In the genomic region with DNA sequence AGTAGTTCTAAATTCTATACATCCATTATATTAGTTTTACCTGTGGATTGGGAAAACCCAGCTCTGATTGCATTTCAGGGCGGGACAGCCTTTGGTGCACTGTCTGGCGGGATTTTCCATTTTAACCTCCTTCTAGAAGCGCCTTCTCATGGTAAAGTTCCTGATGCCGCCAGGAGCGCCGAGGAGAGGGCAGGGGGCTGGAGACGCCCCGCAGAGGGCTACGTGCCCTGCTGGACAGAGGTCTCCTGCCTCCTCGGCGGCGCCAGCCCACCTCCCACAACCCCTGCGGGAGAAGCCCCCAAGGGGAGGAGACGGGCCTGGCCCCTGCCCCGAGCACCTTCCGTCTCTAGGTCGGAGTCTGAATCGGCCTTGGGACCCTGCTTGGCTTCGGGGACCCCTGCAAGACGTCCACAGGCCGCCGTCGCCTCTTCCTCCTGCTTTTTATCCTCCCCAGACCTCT, we compare ENCODE assay signal across 8 cellular contexts. TPM values are rescaled to one million over a fixed set of nuclear protein-coding genes. Genes with fewer than 3 reads are reported as not detected.
A peak's percentile ranks its signal among the peaks of the same experiment; 100 is the strongest.
DNase-seq lines count a peak whose midpoint lies in the region; ATAC-seq and TF ChIP-seq lines count a peak whose summit lies in the region.

No MANE protein-coding gene starts in this region.

- H3K9me3 Mint-ChIP-seq in CD4-positive, CD25-positive, alpha-beta regulatory T cell: no peaks in the 10 kb centered on the region
- no peaks in the 10 kb centered on the region for H3K9me3 Mint-ChIP-seq in naive thymus-derived CD4-positive, alpha-beta T cell

- H3K9ac ChIP-seq in mammary epithelial cell (ENCODE audit: insufficient read depth, low read length): peak overlapping the region; percentile 53

- H3K27me3 Mint-ChIP-seq in CD4-positive, CD25-positive, alpha-beta regulatory T cell: no peaks in the 10 kb centered on the region
- peaks cover 0 to 21% (median 0%) of the 10 kb centered on the region in 5 donors for H3K27me3 Mint-ChIP-seq in naive thymus-derived CD4-positive, alpha-beta T cell

- WGBS in mammary epithelial cell (ENCODE audit: low coverage, missing lambda C conversion rate): 1% methylated on average over 14 of the region's 23 CpGs

- dilution Hi-C loops in mammary epithelial cell (cut with HindIII; ENCODE audit: low sequenced_read_pairs): no loop called here

- H2AFZ ChIP-seq in mammary epithelial cell (ENCODE audit: low read depth, low read length): peak overlapping the region; percentile 94

- CTCF ChIA-PET in mammary epithelial cell (lab: Charles Lee; ENCODE audit: low non-redundant PET): no interaction called here
- CTCF ChIA-PET in naive thymus-derived CD4-positive, alpha-beta T cell (lab: Charles Lee): interaction anchor here (0.6 to 1.1 kb wide), 2 partner anchors 15 to 955 kb away, joined by 3 read pairs; no protein-coding TSS in a partner anchor

- peak overlapping the region; percentile 69 for H3K27ac ChIP-seq in CD4-positive, CD25-positive, alpha-beta regulatory T cell (ENCODE audit: insufficient read depth, low read length, poor library complexity, severe bottlenecking)
- H3K27ac ChIP-seq in mammary epithelial cell (ENCODE audit: insufficient read depth, low read depth, low read length): peak overlapping the region; percentile 55
- peak overlapping the region; percentile 59 for H3K27ac ChIP-seq in naive thymus-derived CD4-positive, alpha-beta T cell (ENCODE audit: low read depth, low read length)

- H3K4me1 ChIP-seq in CD4-positive, CD25-positive, alpha-beta regulatory T cell (ENCODE audit: control insufficient read depth, insufficient read depth, low read length, poor library complexity, severe bottlenecking): peaks cover 17% of the 10 kb centered on the region
- peaks cover 20% of the 10 kb centered on the region for H3K4me1 ChIP-seq in mammary epithelial cell (ENCODE audit: insufficient read depth, low read length)
- peaks cover 13 to 17% of the 10 kb centered on the region in 2 donors for H3K4me1 ChIP-seq in naive thymus-derived CD4-positive, alpha-beta T cell (ENCODE audit: control insufficient read depth in 2 of 2, insufficient read depth in 2 of 2, low read length in 2 of 2)

- H3K36me3 Mint-ChIP-seq in CD4-positive, CD25-positive, alpha-beta regulatory T cell: no peaks in the 10 kb centered on the region
- H3K36me3 Mint-ChIP-seq in naive thymus-derived CD4-positive, alpha-beta T cell: no peaks in the 10 kb centered on the region

- peak overlapping the region; percentile 99 for H3K4me2 ChIP-seq in mammary epithelial cell (ENCODE audit: insufficient read depth, low read depth, low read length)

- no peaks in the 10 kb centered on the region for H3K36me3 ChIP-seq in CD4-positive, CD25-positive, alpha-beta regulatory T cell (ENCODE audit: control insufficient read depth, insufficient read depth, low read length)
- no peaks in the 10 kb centered on the region for H3K36me3 ChIP-seq in mammary epithelial cell (ENCODE audit: insufficient read depth, low read length)
- no peaks in the 10 kb centered on the region for H3K36me3 ChIP-seq in naive thymus-derived CD4-positive, alpha-beta T cell (ENCODE audit: control insufficient read depth in 2 of 3, insufficient read depth in 3 of 3, low read length in 3 of 3)

- no peaks in the 10 kb centered on the region for H4K20me1 ChIP-seq in mammary epithelial cell (ENCODE audit: insufficient read depth, low read length)

- BruUV-seq in mammary epithelial cell (replicated peaks; lab: Mats Ljungman, UMichigan): no TSS peak

- H3K27ac Mint-ChIP-seq in CD4-positive, CD25-positive, alpha-beta regulatory T cell: peak overlapping the region in 2 of 3 donors; percentile 85 to 97
- peak overlapping the region; percentile 73 to 96 (median 89) for H3K27ac Mint-ChIP-seq in naive thymus-derived CD4-positive, alpha-beta T cell

- peaks cover 0 to 34% (median 10%) of the 10 kb centered on the region in 4 donors for H3K4me1 Mint-ChIP-seq in CD4-positive, CD25-positive, alpha-beta regulatory T cell
- peaks cover 17 to 36% (median 29%) of the 10 kb centered on the region in 7 donors for H3K4me1 Mint-ChIP-seq in naive thymus-derived CD4-positive, alpha-beta T cell

- POLR2A ChIA-PET in naive thymus-derived CD4-positive, alpha-beta T cell (lab: Charles Lee): interaction anchor here (1.2 to 2.7 kb wide), 2 partner anchors 11 to 43 kb away, joined by 3 to 12 read pairs; no protein-coding TSS in a partner anchor

- H3K4me3 Mint-ChIP-seq in CD4-positive, CD25-positive, alpha-beta regulatory T cell: peak overlapping the region; percentile 78 to 91 (median 89)
- H3K4me3 Mint-ChIP-seq in naive thymus-derived CD4-positive, alpha-beta T cell: peak overlapping the region; percentile 82 to 89 (median 85)

- intact Hi-C loops in mammary epithelial cell (cut with micrococcal nuclease): loop anchor here (1.0 kb wide), 2 partner anchors 11 to 12 kb away; partner anchors contain the start of gene THAP7
- intact Hi-C loops in naive thymus-derived CD4-positive, alpha-beta T cell (cut with micrococcal nuclease): loop anchor here (1.0 kb wide), 2 partner anchors 11 to 96 kb away; partner anchors contain the start of genes THAP7 (in 2 of the 2) and CRKL (in 1 of the 2)

- in situ Hi-C loops in mammary epithelial cell (cut with MboI; ENCODE audit: low sequenced_read_pairs in 2 of 2): no loop called here

- peak overlapping the region; percentile 13 for H3K4me3 ChIP-seq in CD4-positive, CD25-positive, alpha-beta regulatory T cell (ENCODE audit: low read depth, low read length)
- peak overlapping the region; percentile 51 to 64 (median 63) for H3K4me3 ChIP-seq in mammary epithelial cell (replicated peaks in 1 of 3; ENCODE audit: insufficient read depth in 1 of 3, low read depth in 2 of 3, low read length in 3 of 3)
- peak overlapping the region; percentile 68 for H3K4me3 ChIP-seq in naive thymus-derived CD4-positive, alpha-beta T cell (ENCODE audit: low read length)

- H3K9me3 ChIP-seq in CD4-positive, CD25-positive, alpha-beta regulatory T cell (ENCODE audit: control insufficient read depth in 2 of 2, low read length in 2 of 2): no peaks in the 10 kb centered on the region
- no peaks in the 10 kb centered on the region for H3K9me3 ChIP-seq in mammary epithelial cell (replicated peaks; ENCODE audit: insufficient read depth, low read length)
- no peaks in the 10 kb centered on the region for H3K9me3 ChIP-seq in naive thymus-derived CD4-positive, alpha-beta T cell (ENCODE audit: control insufficient read depth in 2 of 3, low read length in 3 of 3)

- DNase-seq in CD4-positive, CD25-positive, alpha-beta regulatory T cell: no peak
- DNase-seq in mammary epithelial cell: no peak
- peak in 1 of 9 donors; percentile 28 for DNase-seq in naive thymus-derived CD4-positive, alpha-beta T cell
- DNase-seq in effector CD4-positive, alpha-beta T cell: no peak
- no peak for DNase-seq in NCI-H1417 (lab: John Stamatoyannopoulos, UW)

- no peaks in the 10 kb centered on the region for H3K79me2 ChIP-seq in mammary epithelial cell (ENCODE audit: insufficient read depth, low read length)

- TF ChIP-seq CTCF in mammary epithelial cell (conservative IDR thresholded peaks at IDR 0.05 in 1 of 2, IDR thresholded peaks at IDR 0.05 in 1 of 2; ENCODE audit: extremely low read depth in 1 of 2, insufficient read depth in 1 of 2, low read depth in 1 of 2, low read length in 2 of 2): no peak

- ATAC-seq in CD4-positive, CD25-positive, alpha-beta regulatory T cell (ENCODE audit: low read depth in 2 of 2): no peak
- ATAC-seq in HG03039 (IDR thresholded peaks at IDR 0.05; ENCODE audit: unreplicated experiment): peak; percentile 6
- ATAC-seq in naive thymus-derived CD4-positive, alpha-beta T cell: no peak
- no peak for ATAC-seq in GM19467 (IDR thresholded peaks at IDR 0.05; ENCODE audit: unreplicated experiment)
- no peak for ATAC-seq in HG03460 (IDR thresholded peaks at IDR 0.05; ENCODE audit: unreplicated experiment)

- no peaks in the 10 kb centered on the region for H3K27me3 ChIP-seq in CD4-positive, CD25-positive, alpha-beta regulatory T cell (ENCODE audit: control insufficient read depth, insufficient read depth, low read length)
- H3K27me3 ChIP-seq in mammary epithelial cell (ENCODE audit: insufficient read depth, low read length): no peaks in the 10 kb centered on the region
- no peaks in the 10 kb centered on the region for H3K27me3 ChIP-seq in naive thymus-derived CD4-positive, alpha-beta T cell (ENCODE audit: control insufficient read depth in 2 of 2, insufficient read depth in 2 of 2, low read length in 2 of 2)

RNA-seq across cellular contexts. Expression of gene P2RX6, which starts 1.2 kb away (rescaled TPM):
- 0.59 TPM for total RNA-seq in CD4-positive, CD25-positive, alpha-beta regulatory T cell
- under 1 TPM in 1 of 4 donors, not detected in 3; 0.10 TPM for polyA plus RNA-seq in CD4-positive, CD25-positive, alpha-beta regulatory T cell
- total RNA-seq in mammary epithelial cell: 1 to 10 TPM; 2.9 to 4.3 TPM
- polyA plus RNA-seq in mammary epithelial cell: 1.6 TPM
- polyA minus RNA-seq in mammary epithelial cell: not detected
- 1 to 10 TPM in 2 of 5 experiments, under 1 TPM in 3; 0.46 to 1.7 (median 0.66) TPM for total RNA-seq in naive thymus-derived CD4-positive, alpha-beta T cell
- under 1 TPM in 1 of 2 donors, not detected in 1; 0.15 TPM for polyA plus RNA-seq in naive thymus-derived CD4-positive, alpha-beta T cell

RNA-seq across cellular contexts. Expression of gene THAP7, which starts 11.9 kb away (rescaled TPM):
- total RNA-seq in CD4-positive, CD25-positive, alpha-beta regulatory T cell: 41.7 TPM
- polyA plus RNA-seq in CD4-positive, CD25-positive, alpha-beta regulatory T cell: 10 to 100 TPM; 38.5 to 58.0 (median 47.4) TPM
- 10 to 100 TPM; 17.3 to 23.6 TPM for total RNA-seq in mammary epithelial cell
- polyA plus RNA-seq in mammary epithelial cell: 23.4 TPM
- polyA minus RNA-seq in mammary epithelial cell: 10.7 TPM
- total RNA-seq in naive thymus-derived CD4-positive, alpha-beta T cell: 10 to 100 TPM; 25.8 to 73.3 (median 64.7) TPM
- 10 to 100 TPM; 53.8 to 69.3 TPM for polyA plus RNA-seq in naive thymus-derived CD4-positive, alpha-beta T cell

RNA-seq across cellular contexts. Expression of gene SLC7A4, which starts 18.6 kb away (rescaled TPM):
- total RNA-seq in CD4-positive, CD25-positive, alpha-beta regulatory T cell: not detected
- polyA plus RNA-seq in CD4-positive, CD25-positive, alpha-beta regulatory T cell: under 1 TPM in 1 of 4 donors, not detected in 3; 0.09 TPM
- 1 to 10 TPM in 1 of 2 donors, not detected in 1; 1.7 TPM for total RNA-seq in mammary epithelial cell
- polyA plus RNA-seq in mammary epithelial cell: 0.07 TPM
- not detected for polyA minus RNA-seq in mammary epithelial cell
- under 1 TPM in 2 of 5 experiments, not detected in 3; 0.13 TPM for total RNA-seq in naive thymus-derived CD4-positive, alpha-beta T cell
- under 1 TPM in 1 of 2 donors, not detected in 1; 0.08 TPM for polyA plus RNA-seq in naive thymus-derived CD4-positive, alpha-beta T cell

RNA-seq across cellular contexts. Expression of gene LZTR1, which starts 31.7 kb away (rescaled TPM):
- 69.4 TPM for total RNA-seq in CD4-positive, CD25-positive, alpha-beta regulatory T cell
- polyA plus RNA-seq in CD4-positive, CD25-positive, alpha-beta regulatory T cell: 10 to 100 TPM in 3 of 4 donors, 1 to 10 TPM in 1; 9.6 to 12.1 (median 11.7) TPM
- 10 to 100 TPM; 52.8 to 59.4 TPM for total RNA-seq in mammary epithelial cell
- 28.2 TPM for polyA plus RNA-seq in mammary epithelial cell
- 44.9 TPM for polyA minus RNA-seq in mammary epithelial cell
- total RNA-seq in naive thymus-derived CD4-positive, alpha-beta T cell: 100 to 1,000 TPM in 2 of 5 experiments, 10 to 100 TPM in 3; 61.8 to 104 (median 74.2) TPM
- polyA plus RNA-seq in naive thymus-derived CD4-positive, alpha-beta T cell: 10 to 100 TPM; 11.4 to 15.6 TPM

RNA-seq across cellular contexts. Expression of gene LRRC74B, which starts 32.0 kb away (rescaled TPM):
- 0.10 TPM for total RNA-seq in CD4-positive, CD25-positive, alpha-beta regulatory T cell
- polyA plus RNA-seq in CD4-positive, CD25-positive, alpha-beta regulatory T cell: not detected
- not detected for total RNA-seq in mammary epithelial cell
- not detected for polyA plus RNA-seq in mammary epithelial cell
- polyA minus RNA-seq in mammary epithelial cell: not detected
- total RNA-seq in naive thymus-derived CD4-positive, alpha-beta T cell: not detected
- not detected for polyA plus RNA-seq in naive thymus-derived CD4-positive, alpha-beta T cell

Comparison
In these comparisons a context has a peak if more than half of its experiments do, and no peak if none do; other contexts are left out.
1. H3K4me3 ChIP-seq: peak in every context shown above with its lines; median percentile 68 in naive thymus-derived CD4-positive, alpha-beta T cell; 63 in mammary epithelial cell; 13 in CD4-positive, CD25-positive, alpha-beta regulatory T cell.